In genomic region chr3:123869165-123869564, GRCh38 we compare ENCODE assay signal across 16 cellular contexts. TPM values are rescaled to one million over a fixed set of nuclear protein-coding genes. Genes with fewer than 3 reads are reported as not detected.
"Had no signal": no experiment of that assay in that cellular context is flagged by ENCODE, and none has a peak within 500 bp of the region (broad histone marks: within the 10 kb centered on the region; RNA-seq: fewer than 3 reads in every experiment).

No MANE protein-coding gene starts in this region.

- H3K27ac ChIP-seq: cardiac muscle cell, heart right ventricle, lower lobe of right lung, psoas muscle, spleen, stomach, testis had no signal

- H3K27me3 ChIP-seq: cardiac muscle cell, gastrocnemius medialis, heart right ventricle, spleen, stomach, testis had no signal

- H3K4me3 ChIP-seq: cardiac muscle cell, gastrocnemius medialis, heart right ventricle, lower lobe of right lung, psoas muscle, spleen, stomach, testis had no signal

- DNase-seq: activated CD4-positive, alpha-beta T cell treated with anti-CD3 and anti-CD28 coated beads, Interleukin-2, amount 50 U/mL, for 1 hour; activated CD4-positive, CD25-positive, alpha-beta regulatory T cell; activated naive CD8-positive, alpha-beta T cell treated with anti-CD3 and anti-CD28 coated beads for 36 hours; endodermal cell; gastrocnemius medialis; heart right ventricle; left colon; lower lobe of right lung; midbrain; psoas muscle; spleen; stomach; testis had no signal

- H3K9me3 ChIP-seq: gastrocnemius medialis, lower lobe of right lung, testis had no signal

- ATAC-seq: gastrocnemius medialis, left colon, lower lobe of right lung, sciatic nerve had no signal

- H3K36me3 ChIP-seq: cardiac muscle cell, gastrocnemius medialis, heart right ventricle, lower lobe of right lung, spleen, stomach had no signal

- H3K4me1 ChIP-seq: gastrocnemius medialis, heart right ventricle, lower lobe of right lung, psoas muscle, spleen, stomach, testis had no signal

RNA-seq across cellular contexts. Expression of gene MYLK, which starts 15.0 kb away (rescaled TPM):
- total RNA-seq: activated CD8-positive, alpha-beta memory T cell treated with anti-CD3 and anti-CD28 coated beads for 36 hours; activated naive CD8-positive, alpha-beta T cell treated with anti-CD3 and anti-CD28 coated beads for 36 hours had no signal
